ENCODE assay signal across 19 cellular contexts in the genomic region with DNA sequence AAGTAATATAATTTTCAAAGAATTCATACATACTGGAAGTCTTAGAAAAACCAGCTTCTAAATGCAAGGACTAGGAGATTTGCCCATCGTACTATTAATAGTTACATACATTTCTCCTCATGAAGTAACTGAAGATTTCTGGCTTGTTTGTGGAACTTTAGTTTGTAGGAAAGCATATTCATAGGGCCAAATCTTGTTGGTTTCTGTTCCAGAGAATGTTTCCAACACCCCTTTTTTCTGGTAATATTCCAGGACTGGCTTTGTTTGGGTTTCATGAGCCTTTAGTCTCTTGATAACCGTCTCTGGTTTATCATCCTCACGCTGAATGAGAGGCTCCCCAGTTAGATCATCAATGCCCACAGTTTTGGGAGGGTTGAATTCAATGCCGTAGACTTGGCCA.
"Had no signal": no experiment of that assay in that cellular context is flagged by ENCODE, and none has a peak within 500 bp of the region (broad histone marks: within the 10 kb centered on the region; RNA-seq: fewer than 3 reads in every experiment).

No MANE protein-coding gene starts in this region.

- H3K27me3 ChIP-seq: gastroesophageal sphincter, suprapubic skin, thyroid gland had no signal

- ATAC-seq: gastroesophageal sphincter; left colon; left ventricle myocardium superior; naive thymus-derived CD4-positive, alpha-beta T cell; right cardiac atrium had no signal

- H3K4me2 ChIP-seq: smooth muscle cell had no signal

- H3K9me3 ChIP-seq: gastroesophageal sphincter, suprapubic skin, thyroid gland had no signal

- H3K27me3 Mint-ChIP-seq: naive thymus-derived CD4-positive, alpha-beta T cell; type B pancreatic cell had no signal

- H3K36me3 ChIP-seq: gastroesophageal sphincter, suprapubic skin, thyroid gland had no signal

- H3K4me1 Mint-ChIP-seq: naive thymus-derived CD4-positive, alpha-beta T cell had no signal

- H3K27ac ChIP-seq: coronary artery, gastroesophageal sphincter, suprapubic skin, thyroid gland had no signal

- DNase-seq: effector CD4-positive, alpha-beta T cell; endodermal cell; erythroblast; foreskin fibroblast; glutamatergic neuron; left colon; left ventricle myocardium superior; naive thymus-derived CD4-positive, alpha-beta T cell; nephron progenitor cell; right cardiac atrium; stimulated activated CD4-positive, alpha-beta T cell treated with anti-CD3 and anti-CD28 coated beads, Interleukin-2, amount 100 ng/mL, for 48 hours; stimulated activated naive CD4-positive, alpha-beta T cell treated with Interleukin-2 at 50 U/mL for 16 hours; thyroid gland had no signal

- H3K27ac Mint-ChIP-seq: endodermal cell; naive thymus-derived CD4-positive, alpha-beta T cell; nephron progenitor cell; type B pancreatic cell had no signal

- H3K4me1 ChIP-seq: gastroesophageal sphincter, suprapubic skin had no signal

- H3K9me3 Mint-ChIP-seq: nephron progenitor cell, type B pancreatic cell had no signal

- H3K4me3 ChIP-seq: coronary artery, gastroesophageal sphincter, lung, smooth muscle cell, suprapubic skin, thyroid gland had no signal

- H3K4me3 Mint-ChIP-seq: endodermal cell; naive thymus-derived CD4-positive, alpha-beta T cell; nephron progenitor cell; type B pancreatic cell had no signal

- H3K36me3 Mint-ChIP-seq: type B pancreatic cell had no signal
